In genomic region chr2:70111752-70112591, GRCh38 we compare ENCODE assay signal across 9 cellular contexts. TPM values are rescaled to one million over a fixed set of nuclear protein-coding genes. Genes with fewer than 3 reads are reported as not detected.
DNase-seq lines count a peak whose midpoint lies in the region; ATAC-seq, FAIRE-seq and TF ChIP-seq lines count a peak whose summit lies in the region.
"Had no signal": no experiment of that assay in that cellular context is flagged by ENCODE, and none has a peak within 500 bp of the region (broad histone marks: within the 10 kb centered on the region; RNA-seq: fewer than 3 reads in every experiment).

No MANE protein-coding gene starts in this region.

- no peak overlapping the region for H3K4me2 ChIP-seq in GM12878 (ENCODE audit: control insufficient read depth, insufficient read depth)

- intact Hi-C loops in CD14-positive monocyte (cut with micrococcal nuclease) (no loop called here), GM12878 (cut with micrococcal nuclease; ENCODE audit: unreplicated experiment) (no loop called here), stomach (cut with DNase I; ENCODE audit: low total_unique reads) (no loop called here)

- TF ChIP-seq POLR2A in GM12878 (IDR thresholded peaks at IDR 0.05; ENCODE audit: low read depth, low read length) (no peak), stomach (IDR thresholded peaks at IDR 0.05) (no peak)

- BruUV-seq in GM12878 (replicated peaks; lab: Mats Ljungman, UMichigan) = no TSS peak

- TF ChIP-seq CTCF in CD14-positive monocyte (IDR thresholded peaks at IDR 0.05) = no peak
- TF ChIP-seq CTCF in HEK293 (tag by site-specific recombination; IDR thresholded peaks at IDR 0.05) = no peak
- no peak for TF ChIP-seq CTCF in GM12878 (IDR thresholded peaks at IDR 0.05 in 2 of 3, conservative IDR thresholded peaks at IDR 0.05 in 1 of 3; ENCODE audit: control insufficient read depth in 2 of 3, extremely low read depth in 1 of 3, insufficient read depth in 1 of 3, low read depth in 3 of 3, low read length in 3 of 3)
- no peak for TF ChIP-seq CTCF in nephron (IDR thresholded peaks at IDR 0.05; ENCODE audit: unreplicated experiment in 3 of 3)
- no peak for TF ChIP-seq CTCF in stomach (IDR thresholded peaks at IDR 0.05)

- CTCF ChIA-PET in HEK293 (lab: Yijun Ruan, JAX) (interaction anchor here (0.7 kb wide), 1 partner anchor 18 kb away, joined by 4 read pairs; no protein-coding TSS in a partner anchor), GM12878 (lab: Yijun Ruan, JAX) (no interaction called here)

- H3K4me1 Mint-ChIP-seq in CD14-positive monocyte (peaks cover 57% of the 10 kb centered on the region), nephron (peaks cover 69% of the 10 kb centered on the region)

- H3K27me3 ChIP-seq in GM12878 (replicated peaks in 1 of 2; ENCODE audit: control insufficient read depth in 2 of 2, insufficient read depth in 2 of 2, low read length in 1 of 2) (no peaks in the 10 kb centered on the region), stomach (no peaks in the 10 kb centered on the region)

- no peak for TF ChIP-seq EP300 in GM12878 (IDR thresholded peaks at IDR 0.05; ENCODE audit: borderline replicate concordance in 1 of 2, control insufficient read depth in 1 of 2, low read depth in 2 of 2, low read length in 2 of 2)
- no peak for TF ChIP-seq EP300 in stomach (IDR thresholded peaks at IDR 0.05)

- RAD21 ChIA-PET in GM12878 (lab: Charles Lee; ENCODE audit: unreplicated experiment) = interaction anchor here (0.7 kb wide), 1 partner anchor 199 kb away, joined by 4 read pairs; no protein-coding TSS in a partner anchor

- H3K27ac Mint-ChIP-seq in CD14-positive monocyte = peak overlapping the region; percentile 70 to 97 (median 94)
- H3K27ac Mint-ChIP-seq in nephron = peak overlapping the region; percentile 96 to 99 (median 98)

- H3K36me3 Mint-ChIP-seq in CD14-positive monocyte (peaks cover 0 to 2% of the 10 kb centered on the region in 2 donors), nephron (ENCODE audit: low read depth) (no peaks in the 10 kb centered on the region)

- H3K4me3 ChIP-seq in HEK293 (ENCODE audit: low read depth, low read length) = no peak overlapping the region
- no peak overlapping the region for H3K4me3 ChIP-seq in GM12878
- no peak overlapping the region for H3K4me3 ChIP-seq in stomach

- TF ChIP-seq RAD21 in GM12878 (IDR thresholded peaks at IDR 0.05; ENCODE audit: insufficient read depth, low read depth, low read length) = no peak

- no peak for ATAC-seq in GM12878
- ATAC-seq in HG03045 (IDR thresholded peaks at IDR 0.05; ENCODE audit: unreplicated experiment) = no peak

- DNase-seq in CD14-positive monocyte (ENCODE audit: low spot score) (no peak), GM12878 (ENCODE audit: low read depth, low spot score) (no peak), MV-4-11 (lab: John Stamatoyannopoulos, UW) (no peak), stomach (no peak)
- no peak for DNase-seq in activated CD8-positive, alpha-beta memory T cell treated with anti-CD3 and anti-CD28 coated beads, Interleukin-2, amount 50 U/mL, for 48 hours
- DNase-seq: stimulated activated CD8-positive, alpha-beta memory T cell treated with anti-CD3 and anti-CD28 coated beads, Interleukin-4, amount 100 ng/mL, for 48 hours had no signal

- H3K27ac ChIP-seq in HEK293 (ENCODE audit: extremely low read depth, low read depth, low read length) = no peak overlapping the region
- H3K27ac ChIP-seq in GM12878 (ENCODE audit: control insufficient read depth, insufficient read depth) = no peak overlapping the region
- peak overlapping the region in 2 of 5 donors; percentile 12 to 16 for H3K27ac ChIP-seq in stomach

- H3K36me3 ChIP-seq in HEK293 (ENCODE audit: control insufficient read depth in 2 of 2, insufficient read depth in 1 of 2, low read length in 2 of 2) (no peaks in the 10 kb centered on the region), GM12878 (ENCODE audit: control insufficient read depth in 2 of 2, insufficient read depth in 2 of 2, low read length in 1 of 2) (no peaks in the 10 kb centered on the region), stomach (no peaks in the 10 kb centered on the region)

- H3K4me1 ChIP-seq in HEK293 (ENCODE audit: control insufficient read depth, insufficient read depth, low read length) (0 out of 2 replicates have a peak, but pooled peaks cover 6% of the 10 kb centered on the region), GM12878 (ENCODE audit: control insufficient read depth, insufficient read depth, low read length) (peaks cover 41% of the 10 kb centered on the region), stomach (peaks cover 6 to 38% (median 28%) of the 10 kb centered on the region in 4 donors)

- H4K20me1 ChIP-seq in GM12878 (ENCODE audit: control insufficient read depth, insufficient read depth) = no peaks in the 10 kb centered on the region

- in situ Hi-C loops in GM12878 (cut with MboI) = loop anchor here (25.0 kb wide), 1 partner anchor 1725 kb away; no protein-coding TSS in a partner anchor

- no peaks in the 10 kb centered on the region for H3K79me2 ChIP-seq in GM12878 (ENCODE audit: control insufficient read depth, insufficient read depth, low read length)

- no peak overlapping the region for H3K4me3 Mint-ChIP-seq in CD14-positive monocyte
- peak overlapping the region; percentile 28 to 39 (median 36) for H3K4me3 Mint-ChIP-seq in nephron

- FAIRE-seq in GM12878 (lab: Jason Lieb, UNC) = no peak

- no peaks in the 10 kb centered on the region for H3K9me3 Mint-ChIP-seq in CD14-positive monocyte
- no peaks in the 10 kb centered on the region for H3K9me3 Mint-ChIP-seq in nephron

- H3K9ac ChIP-seq in GM12878 (ENCODE audit: control insufficient read depth, insufficient read depth, low read length) = no peak overlapping the region

- H2AFZ ChIP-seq in GM12878 (ENCODE audit: control insufficient read depth, low read depth, low read length) = no peak overlapping the region

- POLR2A ChIA-PET in HEK293 (lab: Yijun Ruan, JAX) = interaction anchor here (0.7 to 1.2 kb wide), 2 partner anchors 103 to 197 kb away, joined by 3 to 6 read pairs; partner anchors contain the start of gene MXD1
- POLR2A ChIA-PET in GM12878 (lab: Charles Lee) = interaction anchor here (0.6 to 5.5 kb wide), 2 partner anchors 22 to 248 kb away, joined by 8 to 64 read pairs; no protein-coding TSS in a partner anchor

- H3K27me3 Mint-ChIP-seq in CD14-positive monocyte (ENCODE audit: low read depth in 3 of 3) = no peaks in the 10 kb centered on the region
- no peaks in the 10 kb centered on the region for H3K27me3 Mint-ChIP-seq in nephron (ENCODE audit: low read depth)

- SMC1A ChIA-PET in GM12878 (lab: Charles Lee; ENCODE audit: uncharacterized antibody, unreplicated experiment) = interaction anchor here (11.3 kb wide), 1 partner anchor 13 kb away, joined by 181 read pairs; no protein-coding TSS in a partner anchor

- WGBS in GM12878 (ENCODE audit: insufficient coverage, insufficient replicate concordance, low lambda C conversion rate, missing lambda C conversion rate) = 97% methylated on average over 7 of the region's 7 CpGs
- 78 to 83% (median 79%) methylated on average over 7 of the region's 7 CpGs for WGBS in stomach, 5 donors

- H3K9me3 ChIP-seq in HEK293 (ENCODE audit: control insufficient read depth, insufficient read depth, low read depth, low read length) (no peaks in the 10 kb centered on the region), GM12878 (replicated peaks; ENCODE audit: control insufficient read depth, insufficient read depth, low read length) (no peaks in the 10 kb centered on the region), stomach (no peaks in the 10 kb centered on the region)

TF ChIP-seq in HEK293, 187 proteins besides CTCF, POLR2A, EP300 and RAD21 (continues in another document):
- TF ChIP-seq ZNF692 (tag by site-specific recombination; IDR thresholded peaks at IDR 0.05) = no peak

TF ChIP-seq in GM12878, 131 proteins besides CTCF, POLR2A, EP300 and RAD21 (continues in another document):
- peak; percentile 42 for TF ChIP-seq SMAD1 (IDR thresholded peaks at IDR 0.05; ENCODE audit: low read depth, partially characterized antibody)
- no peak for TF ChIP-seq BCLAF1 (IDR thresholded peaks at IDR 0.05)

RNA-seq across cellular contexts. Expression of gene PCBP1, which starts 24.7 kb away (rescaled TPM):
- 100 to 1,000 TPM; 178 to 194 TPM for polyA plus RNA-seq in CD14-positive monocyte
- 26.7 and 27.7 TPM in 2 replicates for total RNA-seq in GM12878 (2013; cell fraction: nucleolus; rRNA removed)
- total RNA-seq in GM12878 (2014; rRNA removed) = 64.0 and 84.2 TPM in 2 replicates
- total RNA-seq in GM12878 (2014; rRNA removed; fragmentation: Illumina TruSeq; extraction: Trizol) = 45.5 and 47.3 TPM in 2 replicates
- 494 and 497 TPM in 2 replicates for total RNA-seq in GM12878 (2021)
- 211 TPM for polyA plus RNA-seq in GM12878 (2011; ENCODE audit: low read depth)
- 83.5 and 121 TPM in 2 replicates for polyA plus RNA-seq in GM12878 (2011; rRNA removed)
- polyA plus RNA-seq in GM12878 (2011; cell fraction: cytosol; rRNA removed) = 149 and 196 TPM in 2 replicates
- polyA plus RNA-seq in GM12878 (2011; cell fraction: nucleus; rRNA removed) = 123 and 173 TPM in 2 replicates
- 433 and 458 TPM in 2 replicates for polyA plus RNA-seq in GM12878 (2012)
- 304 and 338 TPM in 2 replicates for polyA plus RNA-seq in GM12878 (2014; fragmentation: Illumina TruSeq; extraction: Trizol)
- polyA plus RNA-seq in GM12878 (2014; fragmentation: Nextera tagmentation; extraction: Ambion mirVana) = 10 to 100 TPM; 24.4 to 28.9 TPM
- polyA plus RNA-seq in GM12878 (2014; rRNA removed) = 221 and 272 TPM in 2 replicates
- polyA plus RNA-seq in GM12878 (2016; fragmentation: Nextera tagmentation; extraction: Ambion mirVana) = 100 to 1,000 TPM; 138 to 259 TPM
- 85.5 and 116 TPM in 2 replicates for polyA minus RNA-seq in GM12878 (2011; rRNA and poly(A)+ RNA removed)
- 83.9 and 87.5 TPM in 2 replicates for polyA minus RNA-seq in GM12878 (2011; cell fraction: cytosol; rRNA and poly(A)+ RNA removed)
- 37.4 and 58.0 TPM in 2 replicates for polyA minus RNA-seq in GM12878 (2011; cell fraction: nucleus; rRNA and poly(A)+ RNA removed)
- total RNA-seq in stomach = 100 to 1,000 TPM in 3 of 5 donors, 10 to 100 TPM in 1, 1 to 10 TPM in 1; 9.3 to 164 (median 120) TPM
- polyA plus RNA-seq in stomach = 100 to 1,000 TPM; 199 to 296 (median 251) TPM

Comparison
In these comparisons a context has a peak if more than half of its experiments do, and no peak if none do; other contexts are left out.
1. H3K4me3 Mint-ChIP-seq: peak in nephron (3 of 3); none in CD14-positive monocyte (0 of 2).